ENCODE assay signal across 25 cellular contexts in genomic region chr6:80287607-80288006, GRCh38.
"Had no signal": no experiment of that assay in that cellular context is flagged by ENCODE, and none has a peak within 500 bp of the region (broad histone marks: within the 10 kb centered on the region; RNA-seq: fewer than 3 reads in every experiment).

No MANE protein-coding gene starts in this region.

- DNase-seq: activated CD4-positive, alpha-beta memory T cell treated with anti-CD3 and anti-CD28 coated beads, Interleukin-2, amount 10 ng/mL, durations not matched to agents 7 days and 5 days; activated CD4-positive, alpha-beta T cell treated with anti-CD3 and anti-CD28 coated beads for 36 hours; activated CD4-positive, alpha-beta T cell treated with anti-CD3 and anti-CD28 coated beads, Interleukin-2, amount 50 U/mL, for 1 hour; activated gamma-delta T cell treated with Interleukin-2 at 50 U/mL for 16 hours; activated naive CD4-positive, alpha-beta T cell treated with anti-CD3 and anti-CD28 coated beads, Interleukin-2, amount 10 ng/mL, durations not matched to agents 7 days and 5 days; activated naive CD8-positive, alpha-beta T cell treated with anti-CD3 and anti-CD28 coated beads for 36 hours; activated T-cell treated with anti-CD3 and anti-CD28 coated beads for 4 hours; activated T-cell treated with anti-CD3 and anti-CD28 coated beads, Interleukin-2, amount 50 U/mL, for 48 hours; brain microvascular endothelial cell; central memory CD4-positive, alpha-beta T cell; IMR-90; KBM-7; NCI-H1048; NCI-H146; NCI-H187 treated with DMSO at 0.1 percent for 48 hours; NCI-H2081 treated with DMSO at 0.1 percent for 48 hours; NCI-H2171 treated with DMSO at 0.1 percent for 48 hours; NCI-H226; NCI-H526 treated with DMSO at 0.1 percent for 48 hours; PC-3; SJCRH30; SK-N-SH; T-helper 1 cell had no signal

- H3K4me2 ChIP-seq: SK-N-SH had no signal

- H3K27me3 ChIP-seq: brain microvascular endothelial cell, SJCRH30 had no signal

- H3K27ac ChIP-seq: brain microvascular endothelial cell, SJCRH30, VCaP had no signal

- H3K9me3 ChIP-seq: SK-N-SH had no signal

- H3K36me3 ChIP-seq: brain microvascular endothelial cell had no signal

- H3K4me3 ChIP-seq: SJCRH30 had no signal

- ATAC-seq: activated CD4-positive, alpha-beta T cell treated with anti-CD3 and anti-CD28 coated beads for 36 hours; activated T-helper 17 cell treated with anti-CD3 and anti-CD28 coated beads, Interleukin-2, amount 50 U/mL, for 72 hours; PC-3 had no signal

- H3K9ac ChIP-seq: SK-N-SH had no signal
